15 cellular contexts compared by ENCODE assay signal in genomic region chr11:58394195-58394594, GRCh38. TPM values are rescaled to one million over a fixed set of nuclear protein-coding genes. Genes with fewer than 3 reads are reported as not detected.
DNase-seq lines count a peak whose midpoint lies in the region; ATAC-seq and TF ChIP-seq lines count a peak whose summit lies in the region.
"Had no signal": no experiment of that assay in that cellular context is flagged by ENCODE, and none has a peak within 500 bp of the region (broad histone marks: within the 10 kb centered on the region; RNA-seq: fewer than 3 reads in every experiment).

No MANE protein-coding gene starts in this region.

- H3K4me3 ChIP-seq in AG04450 (ENCODE audit: low read depth, low read length) = no peak overlapping the region
- H3K4me3 ChIP-seq: smooth muscle cell, transverse colon had no signal

- no peak overlapping the region for H3K4me3 Mint-ChIP-seq in chondrocyte (ENCODE audit: unreplicated experiment)
- H3K4me3 Mint-ChIP-seq: activated naive CD8-positive, alpha-beta T cell treated with anti-CD3 and anti-CD28 coated beads, Interleukin-2, amount 50 U/mL, for 24 hours had no signal

- no peaks in the 10 kb centered on the region for H3K27me3 ChIP-seq in AG04450 (ENCODE audit: control insufficient read depth, insufficient read depth, low read length)
- H3K27me3 ChIP-seq: transverse colon had no signal

- peaks cover 14% of the 10 kb centered on the region for H3K9me3 ChIP-seq in AG04450 (ENCODE audit: control insufficient read depth, insufficient read depth, low read length)

- no peak for TF ChIP-seq CTCF in AG04450 (IDR thresholded peaks at IDR 0.05; ENCODE audit: low read depth, low read length)
- TF ChIP-seq CTCF in chondrocyte (IDR thresholded peaks at IDR 0.05) = no peak

- POLR2A ChIA-PET in AG04450 (lab: Yijun Ruan, JAX) = interaction anchor here (0.9 to 1.2 kb wide), 2 partner anchors 76 to 365 kb away, joined by 4 to 5 read pairs; no protein-coding TSS in a partner anchor

- DNase-seq in AG04450 (ENCODE audit: low read depth, low spot score) (peak; percentile 53), LHCN-M2 (ENCODE audit: low read depth) (peak; percentile 82), chondrocyte (ENCODE audit: low spot score) (no peak), kidney glomerular epithelial cell (lab: John Stamatoyannopoulos, UW) (peak; percentile 36), NOMO-1 treated with DMSO at 0.1 percent for 48 hours (lab: John Stamatoyannopoulos, UW; ENCODE audit: unreplicated experiment) (no peak), NCI-H2107 (lab: John Stamatoyannopoulos, UW) (no peak), NCI-H1694 (lab: John Stamatoyannopoulos, UW) (no peak)
- DNase-seq: activated CD8-positive, alpha-beta memory T cell treated with anti-CD3 and anti-CD28 coated beads, Interleukin-2, amount 50 U/mL, for 48 hours; activated naive CD8-positive, alpha-beta T cell treated with anti-CD3 and anti-CD28 coated beads, Interleukin-2, amount 50 U/mL, for 24 hours; effector CD8-positive, alpha-beta T cell; RPMI8226; transverse colon had no signal

- H3K9me3 Mint-ChIP-seq in chondrocyte (ENCODE audit: low read depth) = peaks cover 21% of the 10 kb centered on the region

- ATAC-seq in GM19023 (IDR thresholded peaks at IDR 0.05; ENCODE audit: unreplicated experiment) = no peak
- ATAC-seq: activated naive CD8-positive, alpha-beta T cell treated with anti-CD3 and anti-CD28 coated beads, Interleukin-2, amount 50 U/mL, for 24 hours had no signal

- H3K36me3 Mint-ChIP-seq in chondrocyte (ENCODE audit: low read depth) = peaks cover 3% of the 10 kb centered on the region

- CTCF ChIA-PET in AG04450 (lab: Charles Lee) = no interaction called here

- no peaks in the 10 kb centered on the region for H3K27me3 Mint-ChIP-seq in chondrocyte (ENCODE audit: low read depth)
- H3K27me3 Mint-ChIP-seq: activated naive CD8-positive, alpha-beta T cell treated with anti-CD3 and anti-CD28 coated beads, Interleukin-2, amount 50 U/mL, for 24 hours had no signal

- peak overlapping the region; percentile 40 for H3K27ac ChIP-seq in AG04450 (ENCODE audit: low read depth, low read length)
- H3K27ac ChIP-seq: transverse colon had no signal

- H3K27ac Mint-ChIP-seq in chondrocyte (ENCODE audit: unreplicated experiment) = peak overlapping the region; percentile 24
- H3K27ac Mint-ChIP-seq: activated naive CD8-positive, alpha-beta T cell treated with anti-CD3 and anti-CD28 coated beads, Interleukin-2, amount 50 U/mL, for 24 hours had no signal

- peaks cover 44% of the 10 kb centered on the region for H3K4me1 Mint-ChIP-seq in chondrocyte (ENCODE audit: low read depth)

RNA-seq across cellular contexts. Expression of gene OR5B3, which starts 12.5 kb away (rescaled TPM):
- not detected in 2 replicates for polyA plus RNA-seq in AG04450 (2011; rRNA removed)
- polyA minus RNA-seq in AG04450 (2011; rRNA and poly(A)+ RNA removed) = not detected in 2 replicates
- total RNA-seq in LHCN-M2 (2014; rRNA removed) = not detected in 2 replicates
- polyA plus RNA-seq in LHCN-M2 (2012) = not detected
- not detected in 3 replicates for total RNA-seq in chondrocyte
- total RNA-seq: Daoy, smooth muscle cell, transverse colon had no signal
- polyA plus RNA-seq: smooth muscle cell had no signal

RNA-seq across cellular contexts. Expression of gene OR5B2, which starts 33.7 kb away (rescaled TPM):
- 0.05 TPM in 1 of 2 replicates, not detected in the other for polyA plus RNA-seq in AG04450 (2011; rRNA removed)
- not detected in 2 replicates for polyA minus RNA-seq in AG04450 (2011; rRNA and poly(A)+ RNA removed)
- total RNA-seq in LHCN-M2 (2014; rRNA removed) = not detected in 2 replicates
- polyA plus RNA-seq in LHCN-M2 (2012) = not detected
- not detected in 3 replicates for total RNA-seq in chondrocyte
- total RNA-seq: Daoy, smooth muscle cell, transverse colon had no signal
- polyA plus RNA-seq: smooth muscle cell had no signal

RNA-seq across cellular contexts. Expression of gene OR5B17, which starts 35.3 kb away (rescaled TPM):
- not detected in 2 replicates for polyA plus RNA-seq in AG04450 (2011; rRNA removed)
- polyA minus RNA-seq in AG04450 (2011; rRNA and poly(A)+ RNA removed) = not detected in 2 replicates
- total RNA-seq in LHCN-M2 (2014; rRNA removed) = not detected in 2 replicates
- not detected for polyA plus RNA-seq in LHCN-M2 (2012)
- not detected in 3 replicates for total RNA-seq in chondrocyte
- total RNA-seq: Daoy, smooth muscle cell, transverse colon had no signal
- polyA plus RNA-seq: smooth muscle cell had no signal

RNA-seq across cellular contexts. Expression of gene OR5B12, which starts 47.8 kb away (rescaled TPM):
- not detected in 2 replicates for polyA plus RNA-seq in AG04450 (2011; rRNA removed)
- not detected in 2 replicates for polyA minus RNA-seq in AG04450 (2011; rRNA and poly(A)+ RNA removed)
- total RNA-seq in LHCN-M2 (2014; rRNA removed) (not detected in 2 replicates), chondrocyte (not detected in 3 replicates)
- polyA plus RNA-seq in LHCN-M2 (2012) = not detected
- total RNA-seq: Daoy, smooth muscle cell, transverse colon had no signal
- polyA plus RNA-seq: smooth muscle cell had no signal

Comparison
In these comparisons a context has a peak if more than half of its experiments do, and no peak if none do; other contexts are left out.
1. DNase-seq: peak in AG04450 (single experiment), LHCN-M2 (single experiment) and kidney glomerular epithelial cell (single experiment); none in chondrocyte (single experiment), NOMO-1 treated with DMSO at 0.1 percent for 48 hours (single experiment), NCI-H2107 (single experiment) and NCI-H1694 (single experiment).